Comparison of ENCODE assay signal across 17 cellular contexts in the genomic region with DNA sequence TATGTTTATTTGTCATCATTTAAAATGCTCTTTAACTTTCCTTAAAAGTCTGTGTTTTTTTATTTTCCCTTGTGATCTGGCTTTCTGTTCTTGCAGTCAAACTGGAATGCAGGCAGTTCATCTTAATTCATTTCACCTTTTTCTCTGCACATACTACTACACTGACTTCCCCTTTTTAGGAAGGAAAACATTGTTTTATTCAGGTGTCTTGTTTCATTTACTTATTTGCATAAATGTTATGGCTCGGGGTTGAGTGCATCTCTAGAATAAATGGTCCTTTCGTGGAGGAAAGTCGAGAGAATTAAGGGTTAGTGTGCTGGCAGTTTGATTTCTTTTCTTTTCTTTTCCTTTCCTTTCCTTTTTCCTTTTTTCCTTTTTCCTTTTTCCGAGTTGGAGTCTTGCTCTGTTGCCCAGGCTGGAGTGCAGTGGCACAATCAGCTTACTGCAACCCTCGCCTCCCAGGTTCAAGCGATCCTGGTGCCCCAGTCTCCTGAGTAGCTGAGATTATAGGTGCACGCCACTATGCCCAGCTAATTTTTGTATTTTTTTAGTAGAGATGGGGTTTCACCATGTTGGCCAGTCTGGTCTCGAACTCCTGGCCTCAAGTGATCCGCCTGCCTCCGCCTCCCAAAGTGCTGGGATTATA.
"Had no signal": no experiment of that assay in that cellular context is flagged by ENCODE, and none has a peak within 500 bp of the region (broad histone marks: within the 10 kb centered on the region; RNA-seq: fewer than 3 reads in every experiment).

No MANE protein-coding gene starts in this region.

- DNase-seq: dermis blood vessel endothelial cell; endodermal cell; foreskin melanocyte; heart left ventricle; hippocampal formation; left colon; left ventricle myocardium superior; mucosa of descending colon; natural killer cell; sigmoid colon; stimulated activated CD4-positive, alpha-beta T cell treated with anti-CD3 and anti-CD28 coated beads, Interleukin-2, amount 100 ng/mL, for 24 hours; stimulated activated CD4-positive, alpha-beta T cell treated with anti-CD3 and anti-CD28 coated beads, Interleukin-4, amount 100 ng/mL, for 4 hours; stimulated activated naive CD4-positive, alpha-beta T cell; stomach; substantia nigra; transverse colon had no signal

- H3K36me3 Mint-ChIP-seq: natural killer cell had no signal

- ATAC-seq: heart left ventricle, left colon, left ventricle myocardium superior, mucosa of descending colon, natural killer cell had no signal

- H3K9me3 Mint-ChIP-seq: endodermal cell, natural killer cell, neural crest cell had no signal

- H3K27ac Mint-ChIP-seq: endodermal cell, natural killer cell had no signal

- H3K4me1 Mint-ChIP-seq: endodermal cell, natural killer cell, neural crest cell had no signal

- H3K4me3 Mint-ChIP-seq: endodermal cell, natural killer cell, neural crest cell had no signal
